Comparison of ENCODE assay signal across 20 cellular contexts in genomic region chr1:92031281-92032110, GRCh38. TPM values are rescaled to one million over a fixed set of nuclear protein-coding genes. Genes with fewer than 3 reads are reported as not detected.
DNase-seq lines count a peak whose midpoint lies in the region; ATAC-seq, FAIRE-seq and TF ChIP-seq lines count a peak whose summit lies in the region.
"Had no signal": no experiment of that assay in that cellular context is flagged by ENCODE, and none has a peak within 500 bp of the region (broad histone marks: within the 10 kb centered on the region; RNA-seq: fewer than 3 reads in every experiment).

No MANE protein-coding gene starts in this region.

- H3K79me1 ChIP-seq in neuronal stem cell (ENCODE audit: low read depth, low read length): no peaks in the 10 kb centered on the region

- H3K9me3 ChIP-seq in esophagus muscularis mucosa (no peaks in the 10 kb centered on the region), neuronal stem cell (replicated peaks in 1 of 2; ENCODE audit: control insufficient read depth in 2 of 2, insufficient read depth in 1 of 2, low read depth in 1 of 2, low read length in 2 of 2) (peaks cover 0 to 2% of the 10 kb centered on the region in 2 donors), ovary (no peaks in the 10 kb centered on the region), ascending aorta (no peaks in the 10 kb centered on the region)
- H3K9me3 ChIP-seq: right atrium auricular region, SJCRH30, tibial artery had no signal

- 87% methylated on average over 6 of the region's 6 CpGs for WGBS in esophagus muscularis mucosa
- WGBS in neuronal stem cell (ENCODE audit: extremely low coverage in 2 of 2, insufficient read length in 2 of 2, insufficient replicate concordance in 1 of 2), 2 donors: no CpG with 5 or more reads among the region's 6 CpGs
- 83 to 84% (median 83%) methylated on average over 6 of the region's 6 CpGs for WGBS in ovary, 3 donors

- intact Hi-C loops in esophagus muscularis mucosa (cut with DNase I) (no loop called here), ovary (cut with DNase I) (no loop called here), ascending aorta (cut with DNase I) (no loop called here)

- no peak overlapping the region for H3K14ac ChIP-seq in neuronal stem cell (ENCODE audit: low read length)

- H3K23ac ChIP-seq in neuronal stem cell (ENCODE audit: low read depth, low read length, poor library complexity): no peak overlapping the region

- FAIRE-seq in G401.6 (lab: Jason Lieb, UNC): peak; percentile 51
- FAIRE-seq: bronchial epithelial cell, GM18507 had no signal

- no peak overlapping the region for H3K9ac ChIP-seq in neuronal stem cell (ENCODE audit: low read depth, low read length, poor library complexity)

- peak; percentile 44 for DNase-seq in RKO (ENCODE audit: low spot score)
- DNase-seq in esophagus muscularis mucosa (ENCODE audit: extremely low spot score): no peak
- no peak for DNase-seq in neuronal stem cell (ENCODE audit: low spot score)
- no peak for DNase-seq in ovary
- DNase-seq in ascending aorta (ENCODE audit: low spot score in 2 of 2): no peak
- DNase-seq: activated CD4-positive, alpha-beta memory T cell treated with anti-CD3 and anti-CD28 coated beads, Interleukin-2, amount 10 ng/mL, durations not matched to agents 7 days and 5 days; NCI-H2171; tibial artery had no signal

- H3K36me3 ChIP-seq in esophagus muscularis mucosa: no peaks in the 10 kb centered on the region
- H3K36me3 ChIP-seq in neuronal stem cell (replicated peaks in 1 of 2; ENCODE audit: control insufficient read depth in 2 of 2, insufficient read depth in 2 of 2, low read length in 2 of 2): no peaks in the 10 kb centered on the region
- no peaks in the 10 kb centered on the region for H3K36me3 ChIP-seq in ovary
- H3K36me3 ChIP-seq in ascending aorta: no peaks in the 10 kb centered on the region
- H3K36me3 ChIP-seq: right atrium auricular region, SJCRH30, tibial artery had no signal

- no peak overlapping the region for H3K4me3 ChIP-seq in esophagus muscularis mucosa
- H3K4me3 ChIP-seq in neuronal stem cell (ENCODE audit: low read length in 2 of 2): no peak overlapping the region
- H3K4me3 ChIP-seq in ovary: no peak overlapping the region
- H3K4me3 ChIP-seq in ascending aorta: no peak overlapping the region
- H3K4me3 ChIP-seq: tibial artery had no signal

- H2AFZ ChIP-seq in neuronal stem cell (ENCODE audit: low read length): peak overlapping the region; percentile 99

- H3K4me1 ChIP-seq in esophagus muscularis mucosa (peaks cover 0 to 24% (median 21%) of the 10 kb centered on the region in 4 donors), neuronal stem cell (ENCODE audit: control insufficient read depth in 2 of 2, insufficient read depth in 1 of 2, low read depth in 1 of 2, low read length in 2 of 2) (peaks cover 6 to 10% of the 10 kb centered on the region in 2 donors), ovary (ENCODE audit: insufficient read depth) (no peaks in the 10 kb centered on the region), ascending aorta (no peaks in the 10 kb centered on the region)
- H3K4me1 ChIP-seq: SJCRH30 had no signal

- no peak overlapping the region for H4K91ac ChIP-seq in neuronal stem cell (ENCODE audit: low read depth, low read length, poor library complexity)

- H3K18ac ChIP-seq in neuronal stem cell (ENCODE audit: low read length): no peak overlapping the region

- TF ChIP-seq CTCF in esophagus muscularis mucosa (IDR thresholded peaks at IDR 0.05): no peak
- no peak for TF ChIP-seq CTCF in ovary (IDR thresholded peaks at IDR 0.05)
- no peak for TF ChIP-seq CTCF in ascending aorta (IDR thresholded peaks at IDR 0.05)

- no peak overlapping the region for H3K4ac ChIP-seq in neuronal stem cell (ENCODE audit: low read length)

- H2AK5ac ChIP-seq in neuronal stem cell (ENCODE audit: low read depth, low read length): no peak overlapping the region

- TF ChIP-seq EP300 in esophagus muscularis mucosa (IDR thresholded peaks at IDR 0.05) (no peak), ovary (IDR thresholded peaks at IDR 0.05) (no peak)

- H3K4me2 ChIP-seq in neuronal stem cell (ENCODE audit: insufficient read depth, low read length, poor library complexity, severe bottlenecking): no peak overlapping the region

- H2BK12ac ChIP-seq in neuronal stem cell (ENCODE audit: low read length): no peak overlapping the region

- H3K27me3 ChIP-seq in esophagus muscularis mucosa (no peaks in the 10 kb centered on the region), neuronal stem cell (ENCODE audit: control insufficient read depth in 3 of 3, insufficient read depth in 3 of 3, low read depth in 1 of 3, low read length in 3 of 3) (peaks cover 0 to 6% (median 0%) of the 10 kb centered on the region in 3 experiments), ovary (no peaks in the 10 kb centered on the region), ascending aorta (no peaks in the 10 kb centered on the region)
- H3K27me3 ChIP-seq: right atrium auricular region, SJCRH30 had no signal

- no peak for ATAC-seq in HG02588 (IDR thresholded peaks at IDR 0.05; ENCODE audit: unreplicated experiment)
- ATAC-seq in GM18505 (IDR thresholded peaks at IDR 0.05; ENCODE audit: unreplicated experiment): no peak
- ATAC-seq: naive thymus-derived CD4-positive, alpha-beta T cell; WTC11 had no signal

- H2BK120ac ChIP-seq in neuronal stem cell (ENCODE audit: low read depth, low read length): no peak overlapping the region

- TF ChIP-seq POLR2A in esophagus muscularis mucosa (IDR thresholded peaks at IDR 0.05; ENCODE audit: low read depth): no peak
- TF ChIP-seq POLR2A in ovary (IDR thresholded peaks at IDR 0.05): no peak
- TF ChIP-seq POLR2A in GM18505 (IDR thresholded peaks at IDR 0.05; ENCODE audit: borderline replicate concordance, extremely low read depth, insufficient read depth, insufficient read length): no peak

- H2BK15ac ChIP-seq in neuronal stem cell (ENCODE audit: low read length): no peak overlapping the region

- peak overlapping the region in 3 of 4 donors; percentile 66 to 79 (median 78) for H3K27ac ChIP-seq in esophagus muscularis mucosa (replicated peaks in 1 of 4)
- H3K27ac ChIP-seq in neuronal stem cell (replicated peaks; ENCODE audit: low read length): no peak overlapping the region
- no peak overlapping the region for H3K27ac ChIP-seq in ovary
- no peak overlapping the region for H3K27ac ChIP-seq in ascending aorta
- H3K27ac ChIP-seq: right atrium auricular region, SJCRH30, tibial artery had no signal

- H2BK5ac ChIP-seq in neuronal stem cell (ENCODE audit: low read length): no peak overlapping the region

- no peak overlapping the region for H4K8ac ChIP-seq in neuronal stem cell (ENCODE audit: low read depth, low read length)

RNA-seq across cellular contexts. Expression of gene EPHX4, which starts 1.7 kb away (rescaled TPM):
- 1 to 10 TPM; 2.9 to 4.3 (median 3.3) TPM for total RNA-seq in esophagus muscularis mucosa
- polyA plus RNA-seq in neuronal stem cell (2013, experiment 1 of 2): 0.46 TPM
- polyA plus RNA-seq in neuronal stem cell (2013, experiment 2 of 2): 0.48 TPM
- under 1 TPM in 5 of 7 donors, not detected in 2; 0.18 to 0.46 (median 0.24) TPM for total RNA-seq in ovary
- polyA plus RNA-seq in ovary: under 1 TPM; 0.35 to 0.83 TPM
- not detected for total RNA-seq in ascending aorta
- total RNA-seq: OCI-LY7, right atrium auricular region had no signal
- polyA plus RNA-seq: IgD-negative memory B cell; naive thymus-derived CD4-positive, alpha-beta T cell had no signal

RNA-seq across cellular contexts. Expression of gene SETSIP, which starts 43.7 kb away (rescaled TPM):
- total RNA-seq in esophagus muscularis mucosa: not detected
- 0.40 TPM for polyA plus RNA-seq in neuronal stem cell (2013, experiment 1 of 2)
- polyA plus RNA-seq in neuronal stem cell (2013, experiment 2 of 2): 0.33 TPM
- total RNA-seq in ovary: not detected
- polyA plus RNA-seq in ovary: not detected
- total RNA-seq in ascending aorta: not detected
- total RNA-seq: activated CD4-positive, alpha-beta memory T cell treated with anti-CD3 and anti-CD28 coated beads, Interleukin-2, amount 10 ng/mL, durations not matched to agents 7 days and 5 days; naive thymus-derived CD4-positive, alpha-beta T cell; right atrium auricular region; T-helper 2 cell treated with Interferon-gamma antibody and Interleukin-4, amounts not matched to agents 100 ng/mL and 5 ng/mL, for 36 hours; WTC11 had no signal
- polyA plus RNA-seq: IgD-negative memory B cell; naive thymus-derived CD4-positive, alpha-beta T cell had no signal

RNA-seq across cellular contexts. Expression of gene BTBD8, which starts 48.6 kb away (rescaled TPM):
- 1 to 10 TPM; 4.3 to 7.8 (median 5.9) TPM for total RNA-seq in esophagus muscularis mucosa
- polyA plus RNA-seq in neuronal stem cell (2013, experiment 1 of 2): 2.7 TPM
- polyA plus RNA-seq in neuronal stem cell (2013, experiment 2 of 2): 2.9 TPM
- 1 to 10 TPM; 2.0 to 7.7 (median 6.6) TPM for total RNA-seq in ovary
- 1 to 10 TPM; 2.5 to 3.1 TPM for polyA plus RNA-seq in ovary
- 3.6 TPM for total RNA-seq in ascending aorta

Comparison
In these comparisons a context has a peak if more than half of its experiments do, and no peak if none do; other contexts are left out.
1. H3K27ac ChIP-seq: peak in esophagus muscularis mucosa (3 of 4); none in neuronal stem cell (single experiment), ovary (0 of 2) and ascending aorta (0 of 2).